Comparison of ENCODE assay signal across 1 cellular context in genomic region chr15:30917013-30917412, GRCh38.
TF ChIP-seq lines count a peak whose summit lies in the region.

No MANE protein-coding gene starts in this region.

TF ChIP-seq in GM23338, 12 proteins besides CTCF, POLR2A, EP300 and RAD21 (continued from another document):
- TF ChIP-seq ZNF462 (CRISPR knock-in tag; IDR thresholded peaks at IDR 0.05) (no peak), EZH2phosphoT487 (IDR thresholded peaks at IDR 0.05; ENCODE audit: unreplicated experiment) (no peak)
- TF ChIP-seq, protein P1, sequence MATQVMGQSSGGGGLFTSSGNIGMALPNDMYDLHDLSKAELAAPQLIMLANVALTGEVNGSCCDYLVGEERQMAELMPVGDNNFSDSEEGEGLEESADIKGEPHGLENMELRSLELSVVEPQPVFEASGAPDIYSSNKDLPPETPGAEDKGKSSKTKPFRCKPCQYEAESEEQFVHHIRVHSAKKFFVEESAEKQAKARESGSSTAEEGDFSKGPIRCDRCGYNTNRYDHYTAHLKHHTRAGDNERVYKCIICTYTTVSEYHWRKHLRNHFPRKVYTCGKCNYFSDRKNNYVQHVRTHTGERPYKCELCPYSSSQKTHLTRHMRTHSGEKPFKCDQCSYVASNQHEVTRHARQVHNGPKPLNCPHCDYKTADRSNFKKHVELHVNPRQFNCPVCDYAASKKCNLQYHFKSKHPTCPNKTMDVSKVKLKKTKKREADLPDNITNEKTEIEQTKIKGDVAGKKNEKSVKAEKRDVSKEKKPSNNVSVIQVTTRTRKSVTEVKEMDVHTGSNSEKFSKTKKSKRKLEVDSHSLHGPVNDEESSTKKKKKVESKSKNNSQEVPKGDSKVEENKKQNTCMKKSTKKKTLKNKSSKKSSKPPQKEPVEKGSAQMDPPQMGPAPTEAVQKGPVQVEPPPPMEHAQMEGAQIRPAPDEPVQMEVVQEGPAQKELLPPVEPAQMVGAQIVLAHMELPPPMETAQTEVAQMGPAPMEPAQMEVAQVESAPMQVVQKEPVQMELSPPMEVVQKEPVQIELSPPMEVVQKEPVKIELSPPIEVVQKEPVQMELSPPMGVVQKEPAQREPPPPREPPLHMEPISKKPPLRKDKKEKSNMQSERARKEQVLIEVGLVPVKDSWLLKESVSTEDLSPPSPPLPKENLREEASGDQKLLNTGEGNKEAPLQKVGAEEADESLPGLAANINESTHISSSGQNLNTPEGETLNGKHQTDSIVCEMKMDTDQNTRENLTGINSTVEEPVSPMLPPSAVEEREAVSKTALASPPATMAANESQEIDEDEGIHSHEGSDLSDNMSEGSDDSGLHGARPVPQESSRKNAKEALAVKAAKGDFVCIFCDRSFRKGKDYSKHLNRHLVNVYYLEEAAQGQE (IDR thresholded peaks at IDR 0.05; ENCODE audit: unreplicated experiment), result no peak
